Comparison of ENCODE assay signal across 20 cellular contexts in genomic region chr6:21073318-21073839, GRCh38.
DNase-seq lines count a peak whose midpoint lies in the region; ATAC-seq, FAIRE-seq and TF ChIP-seq lines count a peak whose summit lies in the region.
"Had no signal": no experiment of that assay in that cellular context is flagged by ENCODE, and none has a peak within 500 bp of the region (broad histone marks: within the 10 kb centered on the region; RNA-seq: fewer than 3 reads in every experiment).

No MANE protein-coding gene starts in this region.

- CTCF ChIA-PET in K562 (lab: Yijun Ruan, JAX; ENCODE audit: low intra/inter-chr PET ratio) = no interaction called here

- intact Hi-C loops in K562 (cut with micrococcal nuclease) = no loop called here

- no peak overlapping the region for H3K4me3 ChIP-seq in K562
- H3K4me3 ChIP-seq: BLaER1, GM12878, GM23248 had no signal

- ATAC-seq in K562 = no peak
- no peak for ATAC-seq in GM19455 (IDR thresholded peaks at IDR 0.05; ENCODE audit: unreplicated experiment)
- ATAC-seq in naive thymus-derived CD8-positive, alpha-beta T cell = no peak
- ATAC-seq: CD8-positive, alpha-beta T cell; GM12878 had no signal

- peaks cover 4 to 43% (median 25%) of the 10 kb centered on the region in 9 donors for H3K9me3 Mint-ChIP-seq in naive thymus-derived CD8-positive, alpha-beta T cell

- TF ChIP-seq CTCF in D721Med (IDR thresholded peaks at IDR 0.05; ENCODE audit: insufficient read depth, missing control alignments) = no peak
- no peak for TF ChIP-seq CTCF in K562 (IDR thresholded peaks at IDR 0.05 in 2 of 3, conservative IDR thresholded peaks at IDR 0.05 in 1 of 3; ENCODE audit: insufficient read depth in 2 of 3, low read depth in 1 of 3, low read length in 3 of 3)

- no peaks in the 10 kb centered on the region for H3K27me3 ChIP-seq in K562 (ENCODE audit: control insufficient read depth in 2 of 2, insufficient read depth in 2 of 2, low read length in 2 of 2)
- H3K27me3 ChIP-seq: BLaER1 had no signal

- TF ChIP-seq POLR2A in K562 (conservative IDR thresholded peaks at IDR 0.05) = no peak

- TF ChIP-seq EP300 in K562 (IDR thresholded peaks at IDR 0.05; ENCODE audit: low read length) = no peak

- H3K4me1 ChIP-seq in K562 (replicated peaks in 1 of 2; ENCODE audit: control insufficient read depth in 2 of 2, insufficient read depth in 2 of 2, low read length in 2 of 2) = no peaks in the 10 kb centered on the region
- H3K4me1 ChIP-seq: BLaER1, Caco-2 had no signal

- no peak for TF ChIP-seq RAD21 in K562 (CRISPR knock-in tag; conservative IDR thresholded peaks at IDR 0.05 in 1 of 2, IDR thresholded peaks at IDR 0.05 in 1 of 2)

- no peaks in the 10 kb centered on the region for H3K27me3 Mint-ChIP-seq in naive thymus-derived CD8-positive, alpha-beta T cell
- H3K27me3 Mint-ChIP-seq: CD4-positive, CD25-positive, alpha-beta regulatory T cell had no signal

- peaks cover 42 to 70% (median 55%) of the 10 kb centered on the region in 3 donors for H3K36me3 Mint-ChIP-seq in naive thymus-derived CD8-positive, alpha-beta T cell

- no peaks in the 10 kb centered on the region for H3K79me2 ChIP-seq in K562 (ENCODE audit: control insufficient read depth, insufficient read depth, low read length)

- no peak overlapping the region for H3K27ac Mint-ChIP-seq in naive thymus-derived CD8-positive, alpha-beta T cell
- H3K27ac Mint-ChIP-seq: CD4-positive, CD25-positive, alpha-beta regulatory T cell; CD8-positive, alpha-beta T cell had no signal

- FAIRE-seq in D721Med (lab: Jason Lieb, UNC) = peak; percentile 46
- peak; percentile 55 for FAIRE-seq in GM19239 (lab: Jason Lieb, UNC)
- FAIRE-seq in K562 (lab: Jason Lieb, UNC) = no peak
- FAIRE-seq: GM12878, H1 had no signal

- no TSS peak for BruUV-seq in K562 (replicated peaks; lab: Mats Ljungman, UMichigan)

- H4K20me1 ChIP-seq in K562 (replicated peaks; ENCODE audit: control insufficient read depth, insufficient read depth, low read length) = no peaks in the 10 kb centered on the region
- H4K20me1 ChIP-seq: BLaER1 had no signal

- H3K4me3 Mint-ChIP-seq in naive thymus-derived CD8-positive, alpha-beta T cell = no peak overlapping the region
- H3K4me3 Mint-ChIP-seq: CD8-positive, alpha-beta T cell had no signal

- DNase-seq in D721Med (ENCODE audit: insufficient read length, low spot score) (no peak), DMS 273 (lab: John Stamatoyannopoulos, UW; ENCODE audit: unreplicated experiment) (peak; percentile 58), GM19239 (ENCODE audit: insufficient read length, low spot score) (no peak), K562 (ENCODE audit: extremely low read depth in 1 of 4, low spot score in 3 of 4) (no peak), NCI-H2227 (lab: John Stamatoyannopoulos, UW; ENCODE audit: unreplicated experiment) (no peak)
- DNase-seq in naive thymus-derived CD8-positive, alpha-beta T cell = no peak
- DNase-seq: Caco-2; CD4-positive, CD25-positive, alpha-beta regulatory T cell; CD8-positive, alpha-beta T cell; DMS153; DND-41; GDM1; GM23248; H7; HCEC 1CT had no signal

- in situ Hi-C loops in K562 (cut with MboI) = no loop called here

- no peaks in the 10 kb centered on the region for H3K9me1 ChIP-seq in K562 (ENCODE audit: control insufficient read depth, insufficient read depth, low read length)

- no peaks in the 10 kb centered on the region for H3K4me1 Mint-ChIP-seq in naive thymus-derived CD8-positive, alpha-beta T cell

- WGBS in K562 (ENCODE audit: insufficient coverage, low coverage, missing lambda C conversion rate) = 54% methylated on average over 2 of the region's 2 CpGs

- no peak overlapping the region for H3K27ac ChIP-seq in K562 (ENCODE audit: extremely low read depth, low read depth, low read length)
- H3K27ac ChIP-seq: BLaER1, C4-2B, GM23248 had no signal

- no peak overlapping the region for H3K4me2 ChIP-seq in K562 (ENCODE audit: insufficient read depth, low read length)
- H3K4me2 ChIP-seq: BLaER1 had no signal

- no peaks in the 10 kb centered on the region for H3K36me3 ChIP-seq in K562 (ENCODE audit: control insufficient read depth, insufficient read depth, low read length)

- no peaks in the 10 kb centered on the region for H3K9me3 ChIP-seq in K562 (replicated peaks; ENCODE audit: control insufficient read depth, insufficient read depth, low read depth, low read length)

- POLR2A ChIA-PET in K562 (lab: Yijun Ruan, JAX) = no interaction called here
- POLR2A ChIA-PET in naive thymus-derived CD8-positive, alpha-beta T cell (lab: Charles Lee) = no interaction called here

- H3K9ac ChIP-seq in K562 (ENCODE audit: insufficient read depth in 1 of 2, low read depth in 2 of 2, low read length in 2 of 2) = no peak overlapping the region
- H3K9ac ChIP-seq: BLaER1, GM23248 had no signal

- H2AFZ ChIP-seq in K562 (ENCODE audit: low read depth, low read length) = no peak overlapping the region
- H2AFZ ChIP-seq: GM23248 had no signal

TF ChIP-seq in K562, 482 proteins besides CTCF, POLR2A, EP300 and RAD21:
- TF ChIP-seq ZNF316 (IDR thresholded peaks at IDR 0.05) (peak; percentile 39; the same call in 1 of the 2 replicates), GTF2E2 (tag; IDR thresholded peaks at IDR 0.05) (no peak), TRIM28 (IDR thresholded peaks at IDR 0.05) (0 out of 2 replicates have a peak, but pooled peaks have one; percentile 26), NRF1 (conservative IDR thresholded peaks at IDR 0.05 in 1 of 2, IDR thresholded peaks at IDR 0.05 in 1 of 2) (no peak), MCM5 (IDR thresholded peaks at IDR 0.05; ENCODE audit: low read depth) (no peak), ZNF398 (CRISPR knock-in tag; IDR thresholded peaks at IDR 0.05) (no peak), FOXK2 (conservative IDR thresholded peaks at IDR 0.05 in 1 of 2, IDR thresholded peaks at IDR 0.05 in 1 of 2; ENCODE audit: low read depth in 2 of 2) (no peak)
- TF ChIP-seq, protein P1, sequence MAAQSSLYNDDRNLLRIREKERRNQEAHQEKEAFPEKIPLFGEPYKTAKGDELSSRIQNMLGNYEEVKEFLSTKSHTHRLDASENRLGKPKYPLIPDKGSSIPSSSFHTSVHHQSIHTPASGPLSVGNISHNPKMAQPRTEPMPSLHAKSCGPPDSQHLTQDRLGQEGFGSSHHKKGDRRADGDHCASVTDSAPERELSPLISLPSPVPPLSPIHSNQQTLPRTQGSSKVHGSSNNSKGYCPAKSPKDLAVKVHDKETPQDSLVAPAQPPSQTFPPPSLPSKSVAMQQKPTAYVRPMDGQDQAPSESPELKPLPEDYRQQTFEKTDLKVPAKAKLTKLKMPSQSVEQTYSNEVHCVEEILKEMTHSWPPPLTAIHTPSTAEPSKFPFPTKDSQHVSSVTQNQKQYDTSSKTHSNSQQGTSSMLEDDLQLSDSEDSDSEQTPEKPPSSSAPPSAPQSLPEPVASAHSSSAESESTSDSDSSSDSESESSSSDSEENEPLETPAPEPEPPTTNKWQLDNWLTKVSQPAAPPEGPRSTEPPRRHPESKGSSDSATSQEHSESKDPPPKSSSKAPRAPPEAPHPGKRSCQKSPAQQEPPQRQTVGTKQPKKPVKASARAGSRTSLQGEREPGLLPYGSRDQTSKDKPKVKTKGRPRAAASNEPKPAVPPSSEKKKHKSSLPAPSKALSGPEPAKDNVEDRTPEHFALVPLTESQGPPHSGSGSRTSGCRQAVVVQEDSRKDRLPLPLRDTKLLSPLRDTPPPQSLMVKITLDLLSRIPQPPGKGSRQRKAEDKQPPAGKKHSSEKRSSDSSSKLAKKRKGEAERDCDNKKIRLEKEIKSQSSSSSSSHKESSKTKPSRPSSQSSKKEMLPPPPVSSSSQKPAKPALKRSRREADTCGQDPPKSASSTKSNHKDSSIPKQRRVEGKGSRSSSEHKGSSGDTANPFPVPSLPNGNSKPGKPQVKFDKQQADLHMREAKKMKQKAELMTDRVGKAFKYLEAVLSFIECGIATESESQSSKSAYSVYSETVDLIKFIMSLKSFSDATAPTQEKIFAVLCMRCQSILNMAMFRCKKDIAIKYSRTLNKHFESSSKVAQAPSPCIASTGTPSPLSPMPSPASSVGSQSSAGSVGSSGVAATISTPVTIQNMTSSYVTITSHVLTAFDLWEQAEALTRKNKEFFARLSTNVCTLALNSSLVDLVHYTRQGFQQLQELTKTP (IDR thresholded peaks at IDR 0.05; ENCODE audit: low read depth in 1 of 2, partially characterized antibody in 2 of 2) = peak in 1 of 2 experiments; percentile 99
